ENCODE assay signal across 7 cellular contexts in the genomic region with DNA sequence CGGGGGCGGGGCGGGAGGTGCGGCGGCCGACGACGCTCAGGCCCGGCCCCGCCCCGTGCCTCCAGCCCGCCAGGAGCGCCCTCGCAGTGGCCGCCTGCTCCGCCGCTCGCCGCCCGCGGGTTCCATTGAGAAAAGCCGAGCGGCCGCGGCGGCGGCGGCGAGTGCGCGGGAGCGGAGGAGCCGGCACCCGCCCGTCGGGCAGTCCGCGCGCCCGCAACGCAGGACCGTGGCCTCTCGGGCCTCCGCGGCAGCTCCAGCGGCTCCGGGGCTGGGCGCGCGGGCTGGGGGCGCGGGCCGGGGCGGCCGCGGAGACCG. TPM values are rescaled to one million over a fixed set of nuclear protein-coding genes. Genes with fewer than 3 reads are reported as not detected.
DNase-seq lines count a peak whose midpoint lies in the region; ATAC-seq and TF ChIP-seq lines count a peak whose summit lies in the region.

A gene (plus strand): TSS at position 64 of the 315 bp plus-strand sequence. CDS start 359 bp downstream, outside the sequence.

- no peaks in the 10 kb centered on the region for H3K36me3 Mint-ChIP-seq in T-helper 1 cell treated with Interleukin-12 subunit alpha and Interleukin-12 subunit beta and Interleukin-4 antibody, amounts not matched to agents 30 μg/mL and 1 μg/mL, for 36 hours (ENCODE audit: low read depth)

- no peaks in the 10 kb centered on the region for H3K9me3 Mint-ChIP-seq in T-helper 1 cell treated with Interleukin-12 subunit alpha and Interleukin-12 subunit beta and Interleukin-4 antibody, amounts not matched to agents 30 μg/mL and 1 μg/mL, for 36 hours
- no peaks in the 10 kb centered on the region for H3K9me3 Mint-ChIP-seq in stimulated activated naive CD8-positive, alpha-beta T cell treated with anti-CD3 and anti-CD28 coated beads, Interleukin-15, amount 100 ng/mL, for 72 hours

- H3K27ac Mint-ChIP-seq in T-helper 1 cell treated with Interleukin-12 subunit alpha and Interleukin-12 subunit beta and Interleukin-4 antibody, amounts not matched to agents 30 μg/mL and 1 μg/mL, for 36 hours = peak within 1 kb of the TSS; percentile 79
- peak within 1 kb of the TSS; percentile 94 to 96 for H3K27ac Mint-ChIP-seq in stimulated activated naive CD8-positive, alpha-beta T cell treated with anti-CD3 and anti-CD28 coated beads, Interleukin-15, amount 100 ng/mL, for 72 hours

- 0% methylated on average over 4 of the region's 57 CpGs for WGBS in hepatocyte (ENCODE audit: low lambda C conversion rate, missing lambda C conversion rate)

- no peak for DNase-seq in hepatocyte (ENCODE audit: low spot score)
- DNase-seq in stimulated activated naive CD8-positive, alpha-beta T cell treated with anti-CD3 and anti-CD28 coated beads, Interleukin-15, amount 100 ng/mL, for 72 hours = no peak
- DNase-seq in activated effector memory CD4-positive, alpha-beta T cell treated with anti-CD3 and anti-CD28 coated beads, Interleukin-2, amount 50 U/mL, for 16 hours = no peak

- H3K4me2 ChIP-seq in hepatocyte = peak within 1 kb of the TSS; percentile 98

- ATAC-seq in GM21528 (IDR thresholded peaks at IDR 0.05; ENCODE audit: low FRiP score, unreplicated experiment) = peak; percentile 45
- ATAC-seq in stimulated activated naive CD8-positive, alpha-beta T cell treated with anti-CD3 and anti-CD28 coated beads, Interleukin-15, amount 100 ng/mL, for 72 hours = peak; percentile 57
- no peak for ATAC-seq in HG02759 (IDR thresholded peaks at IDR 0.05; ENCODE audit: unreplicated experiment)
- ATAC-seq in GM18873 (IDR thresholded peaks at IDR 0.05; ENCODE audit: low FRiP score, unreplicated experiment) = no peak

- H3K36me3 ChIP-seq in hepatocyte (replicated peaks; ENCODE audit: insufficient read depth, low read depth) = no peaks in the 10 kb centered on the region

- TF ChIP-seq CTCF in hepatocyte (IDR thresholded peaks at IDR 0.05; ENCODE audit: poor library complexity) = no peak

- no peaks in the 10 kb centered on the region for H3K27me3 ChIP-seq in hepatocyte

- peaks cover 26% of the 10 kb centered on the region for H3K4me1 ChIP-seq in hepatocyte (ENCODE audit: insufficient read depth)

- H3K27ac ChIP-seq in hepatocyte = peak within 1 kb of the TSS; percentile 76

- no peaks in the 10 kb centered on the region for H3K9me2 ChIP-seq in hepatocyte (replicated peaks; ENCODE audit: insufficient read depth)

- H3K4me3 Mint-ChIP-seq in T-helper 1 cell treated with Interleukin-12 subunit alpha and Interleukin-12 subunit beta and Interleukin-4 antibody, amounts not matched to agents 30 μg/mL and 1 μg/mL, for 36 hours = peak within 1 kb of the TSS; percentile 78
- peak within 1 kb of the TSS; percentile 89 to 94 for H3K4me3 Mint-ChIP-seq in stimulated activated naive CD8-positive, alpha-beta T cell treated with anti-CD3 and anti-CD28 coated beads, Interleukin-15, amount 100 ng/mL, for 72 hours

- peaks cover 35% of the 10 kb centered on the region for H4K20me1 ChIP-seq in hepatocyte (ENCODE audit: insufficient read depth, poor library complexity, severe bottlenecking)

- H3K79me2 ChIP-seq in hepatocyte = peaks cover 46% of the 10 kb centered on the region

- no peaks in the 10 kb centered on the region for H3K9me3 ChIP-seq in hepatocyte (ENCODE audit: low read depth)

- peaks cover 4% of the 10 kb centered on the region for H3K27me3 Mint-ChIP-seq in T-helper 1 cell treated with Interleukin-12 subunit alpha and Interleukin-12 subunit beta and Interleukin-4 antibody, amounts not matched to agents 30 μg/mL and 1 μg/mL, for 36 hours (ENCODE audit: low read depth)
- no peaks in the 10 kb centered on the region for H3K27me3 Mint-ChIP-seq in stimulated activated naive CD8-positive, alpha-beta T cell treated with anti-CD3 and anti-CD28 coated beads, Interleukin-15, amount 100 ng/mL, for 72 hours

- peaks cover 18% of the 10 kb centered on the region for H3K4me1 Mint-ChIP-seq in T-helper 1 cell treated with Interleukin-12 subunit alpha and Interleukin-12 subunit beta and Interleukin-4 antibody, amounts not matched to agents 30 μg/mL and 1 μg/mL, for 36 hours (ENCODE audit: low read depth)
- peaks cover 52% of the 10 kb centered on the region for H3K4me1 Mint-ChIP-seq in stimulated activated naive CD8-positive, alpha-beta T cell treated with anti-CD3 and anti-CD28 coated beads, Interleukin-15, amount 100 ng/mL, for 72 hours

- peak within 1 kb of the TSS; percentile 93 for H2AFZ ChIP-seq in hepatocyte

- peak within 1 kb of the TSS; percentile 97 for H3K4me3 ChIP-seq in hepatocyte

RNA-seq across cellular contexts. Expression of the gene that starts here (rescaled TPM):
- total RNA-seq in hepatocyte = 3.1 and 4.1 TPM in 2 replicates
- 8.3 and 11.9 TPM in 2 replicates for polyA plus RNA-seq in hepatocyte

Comparison
In these comparisons a context has a peak if more than half of its experiments do, and no peak if none do; other contexts are left out.
1. ATAC-seq: peak in GM21528 (single experiment) and stimulated activated naive CD8-positive, alpha-beta T cell treated with anti-CD3 and anti-CD28 coated beads, Interleukin-15, amount 100 ng/mL, for 72 hours (single experiment); none in HG02759 (single experiment) and GM18873 (single experiment).